Comparison of ENCODE assay signal across 13 cellular contexts in the genomic region with DNA sequence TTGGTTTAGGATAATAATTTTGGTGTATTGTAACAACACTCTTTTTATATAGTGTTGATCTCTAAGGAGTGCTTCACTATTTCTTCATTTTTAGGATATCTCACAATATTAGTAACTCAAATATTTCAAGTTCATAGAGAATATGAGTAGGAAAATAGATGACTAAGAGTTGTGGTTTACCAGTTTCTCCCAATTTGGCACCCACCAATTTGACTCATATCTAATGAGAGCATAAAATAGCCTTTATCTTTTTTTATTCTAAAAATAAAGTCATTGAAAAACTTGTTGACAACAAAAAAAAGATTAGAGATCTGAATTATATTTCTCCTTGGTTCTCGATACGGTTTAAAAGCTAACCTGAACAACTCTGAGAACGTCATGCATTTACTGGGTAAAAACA.
DNase-seq lines count a peak whose midpoint lies in the region; ATAC-seq, FAIRE-seq and TF ChIP-seq lines count a peak whose summit lies in the region.
"Had no signal": no experiment of that assay in that cellular context is flagged by ENCODE, and none has a peak within 500 bp of the region (broad histone marks: within the 10 kb centered on the region; RNA-seq: fewer than 3 reads in every experiment).

No MANE protein-coding gene starts in this region.

- ATAC-seq in GM18498 (IDR thresholded peaks at IDR 0.05; ENCODE audit: unreplicated experiment): no peak

- no peaks in the 10 kb centered on the region for H3K79me2 ChIP-seq in osteoblast (ENCODE audit: insufficient read depth, low read length)

- DNase-seq in GM03348 (ENCODE audit: low spot score) (peak; percentile 66), RCC 7860 (ENCODE audit: low spot score) (no peak), epithelial cell of esophagus (ENCODE audit: low read depth) (peak; percentile 34), osteoblast (ENCODE audit: insufficient read length, low spot score, missing footprints) (peak; percentile 34), superior temporal gyrus (ENCODE audit: extremely low spot score) (no peak), LoVo (ENCODE audit: low spot score) (no peak)
- DNase-seq: activated CD4-positive, alpha-beta T cell treated with anti-CD3 and anti-CD28 coated beads, Interleukin-2, amount 50 U/mL, for 48 hours; anterior cingulate cortex; CD4-positive, alpha-beta T cell; midbrain; SJCRH30; testis had no signal

- no peaks in the 10 kb centered on the region for H3K27me3 ChIP-seq in osteoblast (ENCODE audit: insufficient read depth, low read length)
- H3K27me3 ChIP-seq: SJCRH30, testis had no signal

- TF ChIP-seq CTCF in epithelial cell of esophagus (IDR thresholded peaks at IDR 0.05; ENCODE audit: insufficient read depth, low read depth, low read length, missing control alignments): no peak
- TF ChIP-seq CTCF in osteoblast (IDR thresholded peaks at IDR 0.05; ENCODE audit: extremely low read depth, low read depth, low read length): no peak

- peak; percentile 55 for FAIRE-seq in RCC 7860 (lab: Jason Lieb, UNC)

- H3K4me2 ChIP-seq in osteoblast (ENCODE audit: insufficient read depth, low read length): peak overlapping the region; percentile 54

- H3K9me3 ChIP-seq in osteoblast (ENCODE audit: low read depth, low read length): no peaks in the 10 kb centered on the region
- H3K9me3 ChIP-seq: testis had no signal

- H3K4me3 ChIP-seq in epithelial cell of esophagus (ENCODE audit: low read length) (no peak overlapping the region), osteoblast (ENCODE audit: insufficient read depth, low read length) (no peak overlapping the region)
- H3K4me3 ChIP-seq: SJCRH30, testis had no signal

- no peak overlapping the region for H2AFZ ChIP-seq in osteoblast (ENCODE audit: low read length)

- peaks cover 27% of the 10 kb centered on the region for H3K4me1 ChIP-seq in osteoblast (ENCODE audit: insufficient read depth, low read length)
- H3K4me1 ChIP-seq: SJCRH30, testis had no signal

- no peaks in the 10 kb centered on the region for H4K20me1 ChIP-seq in osteoblast (ENCODE audit: insufficient read depth, low read length)

- no peaks in the 10 kb centered on the region for H3K36me3 ChIP-seq in osteoblast (ENCODE audit: insufficient read depth, low read length)
- H3K36me3 ChIP-seq: SJCRH30 had no signal

- no peak overlapping the region for H3K27ac ChIP-seq in osteoblast (ENCODE audit: low read depth, low read length)
- H3K27ac ChIP-seq: SJCRH30, testis had no signal

Comparison
In these comparisons a context has a peak if more than half of its experiments do, and no peak if none do; other contexts are left out.
1. DNase-seq: peak in GM03348 (single experiment), epithelial cell of esophagus (single experiment) and osteoblast (single experiment); none in RCC 7860 (single experiment), superior temporal gyrus (single experiment) and LoVo (single experiment).